Comparison of ENCODE assay signal across 9 cellular contexts in genomic region chr12:47811581-47812484, GRCh38. TPM values are rescaled to one million over a fixed set of nuclear protein-coding genes. Genes with fewer than 3 reads are reported as not detected.
DNase-seq lines count a peak whose midpoint lies in the region; FAIRE-seq and TF ChIP-seq lines count a peak whose summit lies in the region.
"Had no signal": no experiment of that assay in that cellular context is flagged by ENCODE, and none has a peak within 500 bp of the region (broad histone marks: within the 10 kb centered on the region; RNA-seq: fewer than 3 reads in every experiment).

No MANE protein-coding gene starts in this region.

- no peaks in the 10 kb centered on the region for H3K9me3 Mint-ChIP-seq in T-helper 1 cell treated with Interleukin-12 subunit alpha and Interleukin-12 subunit beta and Interleukin-4 antibody, amounts not matched to agents 30 μg/mL and 1 μg/mL, for 36 hours
- H3K9me3 Mint-ChIP-seq in astrocyte (ENCODE audit: unreplicated experiment) = no peaks in the 10 kb centered on the region

- no peak for FAIRE-seq in astrocyte (lab: Jason Lieb, UNC)

- TF ChIP-seq CTCF in astrocyte (IDR thresholded peaks at IDR 0.05; ENCODE audit: insufficient read depth, low read depth, low read length) (no peak), testis (IDR thresholded peaks at IDR 0.05) (no peak)

- peaks cover 41% of the 10 kb centered on the region for H3K36me3 Mint-ChIP-seq in T-helper 1 cell treated with Interleukin-12 subunit alpha and Interleukin-12 subunit beta and Interleukin-4 antibody, amounts not matched to agents 30 μg/mL and 1 μg/mL, for 36 hours (ENCODE audit: low read depth)
- H3K36me3 Mint-ChIP-seq in astrocyte (ENCODE audit: low read depth, unreplicated experiment) = peaks cover 2% of the 10 kb centered on the region

- peak overlapping the region; percentile 100 for H3K27ac Mint-ChIP-seq in T-helper 1 cell treated with Interleukin-12 subunit alpha and Interleukin-12 subunit beta and Interleukin-4 antibody, amounts not matched to agents 30 μg/mL and 1 μg/mL, for 36 hours
- H3K27ac Mint-ChIP-seq in astrocyte (ENCODE audit: unreplicated experiment) = peak overlapping the region; percentile 96

- H3K27ac ChIP-seq in astrocyte (ENCODE audit: low read depth, low read length) (peak overlapping the region; percentile 94), testis (peak overlapping the region; percentile 91 to 94)
- H3K27ac ChIP-seq: 22Rv1 had no signal

- H3K4me2 ChIP-seq in astrocyte (ENCODE audit: low read length) = peak overlapping the region; percentile 86

- peaks cover 83% of the 10 kb centered on the region for H3K4me1 Mint-ChIP-seq in T-helper 1 cell treated with Interleukin-12 subunit alpha and Interleukin-12 subunit beta and Interleukin-4 antibody, amounts not matched to agents 30 μg/mL and 1 μg/mL, for 36 hours (ENCODE audit: low read depth)
- peaks cover 69% of the 10 kb centered on the region for H3K4me1 Mint-ChIP-seq in astrocyte (ENCODE audit: low read depth, unreplicated experiment)

- 28 to 35% methylated on average over 13 to 14 of the region's 14 CpGs for WGBS in testis, 2 donors

- H3K36me3 ChIP-seq in astrocyte (ENCODE audit: insufficient read depth, low read length) (peaks cover 5% of the 10 kb centered on the region), testis (ENCODE audit: low read depth, missing control alignments) (no peaks in the 10 kb centered on the region)

- H2AFZ ChIP-seq in astrocyte (ENCODE audit: low read depth, low read length) = no peak overlapping the region

- peak overlapping the region; percentile 91 for H3K4me3 Mint-ChIP-seq in T-helper 1 cell treated with Interleukin-12 subunit alpha and Interleukin-12 subunit beta and Interleukin-4 antibody, amounts not matched to agents 30 μg/mL and 1 μg/mL, for 36 hours
- peak overlapping the region; percentile 66 for H3K4me3 Mint-ChIP-seq in astrocyte (ENCODE audit: unreplicated experiment)

- H3K9me3 ChIP-seq in astrocyte (ENCODE audit: insufficient read depth, low read depth, low read length) (no peaks in the 10 kb centered on the region), testis (no peaks in the 10 kb centered on the region)

- H3K9ac ChIP-seq in astrocyte (ENCODE audit: low read length) = peak overlapping the region; percentile 82

- intact Hi-C loops in testis (cut with DNase I; ENCODE audit: low total_unique reads) = no loop called here

- no peak for TF ChIP-seq POLR2A in testis (IDR thresholded peaks at IDR 0.05)

- no peaks in the 10 kb centered on the region for H3K27me3 ChIP-seq in astrocyte (ENCODE audit: insufficient read depth, low read length)
- H3K27me3 ChIP-seq in testis = no peaks in the 10 kb centered on the region

- peaks cover 98% of the 10 kb centered on the region for H3K79me2 ChIP-seq in astrocyte (ENCODE audit: insufficient read depth, low read length)

- H3K27me3 Mint-ChIP-seq in T-helper 1 cell treated with Interleukin-12 subunit alpha and Interleukin-12 subunit beta and Interleukin-4 antibody, amounts not matched to agents 30 μg/mL and 1 μg/mL, for 36 hours (ENCODE audit: low read depth) = no peaks in the 10 kb centered on the region
- H3K27me3 Mint-ChIP-seq in astrocyte (ENCODE audit: low read depth, unreplicated experiment) = no peaks in the 10 kb centered on the region

- H3K4me3 ChIP-seq in astrocyte (ENCODE audit: insufficient read depth, low read depth, low read length) (no peak overlapping the region), testis (peak overlapping the region in 1 of 2 donors; percentile 59)

- H3K4me1 ChIP-seq in astrocyte (ENCODE audit: insufficient read depth, low read length) (peaks cover 81% of the 10 kb centered on the region), testis (peaks cover 70% of the 10 kb centered on the region)

- peaks cover 93% of the 10 kb centered on the region for H4K20me1 ChIP-seq in astrocyte (ENCODE audit: insufficient read depth, low read length)

- no peak for DNase-seq in T-helper 1 cell
- peak; percentile 90 for DNase-seq in astrocyte (ENCODE audit: low read depth)
- peak; percentile 14 for DNase-seq in kidney glomerular epithelial cell (lab: John Stamatoyannopoulos, UW)
- peak; percentile 78 for DNase-seq in testis
- no peak for DNase-seq in NCI-H1930 (lab: John Stamatoyannopoulos, UW)
- no peak for DNase-seq in OCI-M1 (lab: John Stamatoyannopoulos, UW)
- no peak for DNase-seq in SW 1271 (lab: John Stamatoyannopoulos, UW)

RNA-seq across cellular contexts. Expression of gene HDAC7, which starts 7.9 kb away (rescaled TPM):
- total RNA-seq in astrocyte = 76.3 and 92.2 TPM in 2 replicates
- 10 to 100 TPM; 39.9 to 70.0 TPM for total RNA-seq in testis
- 28.2 TPM for polyA plus RNA-seq in testis (ENCODE audit: insufficient read depth, low read depth, low replicate concordance)

RNA-seq across cellular contexts. Expression of gene SLC48A1, which starts 38.8 kb away (rescaled TPM):
- total RNA-seq in astrocyte (17.7 and 23.8 TPM in 2 replicates), testis (10 to 100 TPM; 25.5 to 32.0 TPM)
- 21.0 TPM for polyA plus RNA-seq in testis (ENCODE audit: insufficient read depth, low read depth, low replicate concordance)

RNA-seq across cellular contexts. Expression of gene RAPGEF3, which starts 53.2 kb away (rescaled TPM):
- total RNA-seq in astrocyte (5.9 and 8.4 TPM in 2 replicates), testis (10 to 100 TPM; 24.6 to 30.2 TPM)
- polyA plus RNA-seq in testis (ENCODE audit: insufficient read depth, low read depth, low replicate concordance) = 13.9 TPM

Comparison
In these comparisons a context has a peak if more than half of its experiments do, and no peak if none do; other contexts are left out.
1. DNase-seq: peak in astrocyte (single experiment), kidney glomerular epithelial cell (single experiment) and testis (single experiment); none in T-helper 1 cell (0 of 5), NCI-H1930 (0 of 2), OCI-M1 (single experiment) and SW 1271 (0 of 2).